In the genomic region with DNA sequence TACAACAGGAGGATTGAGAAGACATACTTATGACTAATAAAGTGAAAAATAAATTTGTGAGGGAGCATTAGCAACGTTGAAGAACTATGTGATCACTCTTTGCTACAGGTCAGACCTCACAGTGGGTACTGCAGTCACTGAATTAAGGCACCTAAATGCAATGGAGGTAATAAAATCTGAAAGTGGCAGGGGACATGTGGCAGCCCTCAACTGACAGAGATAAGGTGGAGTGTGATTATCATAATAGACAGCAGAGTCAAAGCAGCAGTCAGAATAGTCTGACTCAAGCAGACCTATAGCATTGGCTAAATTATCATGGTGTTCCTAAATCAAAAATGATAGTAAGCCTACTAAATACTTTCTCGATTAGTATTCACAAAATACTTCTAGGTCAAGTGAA, we compare ENCODE assay signal across 6 cellular contexts.
"Had no signal": no experiment of that assay in that cellular context is flagged by ENCODE, and none has a peak within 500 bp of the region (broad histone marks: within the 10 kb centered on the region; RNA-seq: fewer than 3 reads in every experiment).

No MANE protein-coding gene starts in this region.

- DNase-seq: IMR-90, KBM-7 had no signal

- H3K4me3 ChIP-seq: K562 had no signal

- ATAC-seq: HepG2, K562 had no signal

- H3K9ac ChIP-seq: KMS-11 had no signal

- H3K4me2 ChIP-seq: KMS-11 had no signal

- H3K27ac ChIP-seq: HL-60, KMS-11 had no signal
